In genomic region chr6:6604566-6604965, GRCh38 we compare ENCODE assay signal across 27 cellular contexts. TPM values are rescaled to one million over a fixed set of nuclear protein-coding genes. Genes with fewer than 3 reads are reported as not detected.
A peak's percentile ranks its signal among the peaks of the same experiment; 100 is the strongest.
DNase-seq lines count a peak whose midpoint lies in the region; ATAC-seq and TF ChIP-seq lines count a peak whose summit lies in the region.
"Had no signal": no experiment of that assay in that cellular context is flagged by ENCODE, and none has a peak within 500 bp of the region (broad histone marks: within the 10 kb centered on the region; RNA-seq: fewer than 3 reads in every experiment).

No MANE protein-coding gene starts in this region.

- H3K27ac ChIP-seq in WERI-Rb-1 (no peak overlapping the region), coronary artery (no peak overlapping the region)
- H3K27ac ChIP-seq: RWPE1, SK-N-MC had no signal

- CTCF ChIA-PET in activated naive CD4-positive, alpha-beta T cell treated with anti-CD3 and anti-CD28 coated beads, Interleukin-2, amount 10 ng/mL, durations not matched to agents 7 days and 5 days (lab: Charles Lee), result interaction anchor here (0.7 kb wide), 1 partner anchor 23 kb away, joined by 3 read pairs; no protein-coding TSS in a partner anchor
- CTCF ChIA-PET in activated naive CD4-positive, alpha-beta T cell treated with anti-CD3 and anti-CD28 coated beads for 36 hours (lab: Charles Lee), result interaction anchor here (1.0 to 1.7 kb wide), 3 partner anchors 9 to 92 kb away, joined by 3 to 4 read pairs (median 3); no protein-coding TSS in a partner anchor

- no peaks in the 10 kb centered on the region for H3K36me3 ChIP-seq in WERI-Rb-1

- peaks cover 77% of the 10 kb centered on the region for H3K36me3 Mint-ChIP-seq in activated naive CD4-positive, alpha-beta T cell treated with anti-CD3 and anti-CD28 coated beads, Interleukin-2, amount 10 ng/mL, durations not matched to agents 7 days and 5 days
- H3K36me3 Mint-ChIP-seq in activated naive CD4-positive, alpha-beta T cell treated with anti-CD3 and anti-CD28 coated beads for 36 hours (ENCODE audit: low read depth), result peaks cover 3% of the 10 kb centered on the region
- peaks cover 21% of the 10 kb centered on the region for H3K36me3 Mint-ChIP-seq in IgD-negative memory B cell
- H3K36me3 Mint-ChIP-seq in stimulated activated naive B cell treated with anti-CD40 and anti-IgM and Interleukin-4, amounts not matched to agents 10 μg/mL and 1 μg/mL and 100 μg/mL, for 72 hours, result peaks cover 31 to 42% of the 10 kb centered on the region in 2 donors
- H3K36me3 Mint-ChIP-seq: CD4-positive, alpha-beta memory T cell had no signal

- no peak overlapping the region for H3K4me3 ChIP-seq in NB4 (ENCODE audit: low read depth, low read length)
- no peak overlapping the region for H3K4me3 ChIP-seq in WERI-Rb-1 (ENCODE audit: low read depth, low read length)
- no peak overlapping the region for H3K4me3 ChIP-seq in coronary artery
- H3K4me3 ChIP-seq: GM12878, SK-N-MC had no signal

- H3K9me3 Mint-ChIP-seq in activated naive CD4-positive, alpha-beta T cell treated with anti-CD3 and anti-CD28 coated beads, Interleukin-2, amount 10 ng/mL, durations not matched to agents 7 days and 5 days, result peaks cover 33% of the 10 kb centered on the region
- H3K9me3 Mint-ChIP-seq in activated naive CD4-positive, alpha-beta T cell treated with anti-CD3 and anti-CD28 coated beads for 36 hours, result peaks cover 8% of the 10 kb centered on the region
- H3K9me3 Mint-ChIP-seq in IgD-negative memory B cell, result no peaks in the 10 kb centered on the region
- H3K9me3 Mint-ChIP-seq in stimulated activated naive B cell treated with anti-CD40 and anti-IgM and Interleukin-4, amounts not matched to agents 10 μg/mL and 1 μg/mL and 100 μg/mL, for 72 hours, result peaks cover 0 to 1% of the 10 kb centered on the region in 2 donors

- intact Hi-C loops in activated naive CD4-positive, alpha-beta T cell treated with anti-CD3 and anti-CD28 coated beads for 36 hours (cut with micrococcal nuclease), result no loop called here

- TF ChIP-seq POLR2A in NB4 (IDR thresholded peaks at IDR 0.05; ENCODE audit: extremely low read depth, insufficient read length), result no peak

- no peak overlapping the region for H3K4me3 Mint-ChIP-seq in activated naive CD4-positive, alpha-beta T cell treated with anti-CD3 and anti-CD28 coated beads, Interleukin-2, amount 10 ng/mL, durations not matched to agents 7 days and 5 days
- H3K4me3 Mint-ChIP-seq in activated naive CD4-positive, alpha-beta T cell treated with anti-CD3 and anti-CD28 coated beads for 36 hours, result no peak overlapping the region
- H3K4me3 Mint-ChIP-seq in IgD-negative memory B cell, result peak overlapping the region in 2 of 4 donors; percentile 44 to 52
- no peak overlapping the region for H3K4me3 Mint-ChIP-seq in stimulated activated naive B cell treated with anti-CD40 and anti-IgM and Interleukin-4, amounts not matched to agents 10 μg/mL and 1 μg/mL and 100 μg/mL, for 72 hours
- H3K4me3 Mint-ChIP-seq: CD4-positive, alpha-beta memory T cell had no signal

- H3K4me1 Mint-ChIP-seq in activated naive CD4-positive, alpha-beta T cell treated with anti-CD3 and anti-CD28 coated beads, Interleukin-2, amount 10 ng/mL, durations not matched to agents 7 days and 5 days, result peaks cover 60% of the 10 kb centered on the region
- peaks cover 14% of the 10 kb centered on the region for H3K4me1 Mint-ChIP-seq in activated naive CD4-positive, alpha-beta T cell treated with anti-CD3 and anti-CD28 coated beads for 36 hours (ENCODE audit: low read depth)
- H3K4me1 Mint-ChIP-seq in IgD-negative memory B cell, result peaks cover 24 to 40% (median 37%) of the 10 kb centered on the region in 3 donors
- peaks cover 17 to 55% of the 10 kb centered on the region in 2 donors for H3K4me1 Mint-ChIP-seq in stimulated activated naive B cell treated with anti-CD40 and anti-IgM and Interleukin-4, amounts not matched to agents 10 μg/mL and 1 μg/mL and 100 μg/mL, for 72 hours

- peak overlapping the region; percentile 67 for H3K27ac Mint-ChIP-seq in activated naive CD4-positive, alpha-beta T cell treated with anti-CD3 and anti-CD28 coated beads, Interleukin-2, amount 10 ng/mL, durations not matched to agents 7 days and 5 days
- no peak overlapping the region for H3K27ac Mint-ChIP-seq in activated naive CD4-positive, alpha-beta T cell treated with anti-CD3 and anti-CD28 coated beads for 36 hours
- peak overlapping the region in 2 of 3 donors; percentile 5 to 53 for H3K27ac Mint-ChIP-seq in IgD-negative memory B cell
- peak overlapping the region; percentile 25 for H3K27ac Mint-ChIP-seq in stimulated activated naive B cell treated with anti-CD40 and anti-IgM and Interleukin-4, amounts not matched to agents 10 μg/mL and 1 μg/mL and 100 μg/mL, for 72 hours

- no peaks in the 10 kb centered on the region for H3K9me3 ChIP-seq in WERI-Rb-1 (ENCODE audit: severe bottlenecking)

- ATAC-seq in stimulated activated naive B cell treated with anti-CD40 and anti-IgM and Interleukin-4, amounts not matched to agents 10 μg/mL and 1 μg/mL and 100 μg/mL, for 72 hours (replicated peaks), result no peak
- ATAC-seq: GM12878, Panc1 had no signal

- H3K27me3 ChIP-seq in WERI-Rb-1 (ENCODE audit: insufficient read depth, low read depth, severe bottlenecking), result no peaks in the 10 kb centered on the region

- no peaks in the 10 kb centered on the region for H3K27me3 Mint-ChIP-seq in activated naive CD4-positive, alpha-beta T cell treated with anti-CD3 and anti-CD28 coated beads, Interleukin-2, amount 10 ng/mL, durations not matched to agents 7 days and 5 days
- H3K27me3 Mint-ChIP-seq in activated naive CD4-positive, alpha-beta T cell treated with anti-CD3 and anti-CD28 coated beads for 36 hours (ENCODE audit: low read depth), result no peaks in the 10 kb centered on the region
- no peaks in the 10 kb centered on the region for H3K27me3 Mint-ChIP-seq in IgD-negative memory B cell
- no peaks in the 10 kb centered on the region for H3K27me3 Mint-ChIP-seq in stimulated activated naive B cell treated with anti-CD40 and anti-IgM and Interleukin-4, amounts not matched to agents 10 μg/mL and 1 μg/mL and 100 μg/mL, for 72 hours

- TF ChIP-seq CTCF in NB4 (IDR thresholded peaks at IDR 0.05; ENCODE audit: low read depth, low read length) (no peak), WERI-Rb-1 (IDR thresholded peaks at IDR 0.05; ENCODE audit: low read depth, low read length) (no peak), coronary artery (IDR thresholded peaks at IDR 0.05) (no peak)

- DNase-seq in activated naive CD4-positive, alpha-beta T cell treated with anti-CD3 and anti-CD28 coated beads, Interleukin-2, amount 10 ng/mL, durations not matched to agents 7 days and 5 days, result no peak
- DNase-seq in activated naive CD4-positive, alpha-beta T cell treated with anti-CD3 and anti-CD28 coated beads for 36 hours, result no peak
- DNase-seq in NB4 (ENCODE audit: low read depth), result peak; percentile 51
- DNase-seq in stimulated activated naive B cell treated with anti-CD40 and anti-IgM and Interleukin-4, amounts not matched to agents 10 μg/mL and 1 μg/mL and 100 μg/mL, for 72 hours, result no peak
- DNase-seq in 8988T, result no peak
- DNase-seq in WERI-Rb-1, result no peak
- no peak for DNase-seq in coronary artery (ENCODE audit: low spot score)
- DNase-seq: C1 segment of cervical spinal cord; CD4-positive, alpha-beta memory T cell; COR-L47; DMS53; HCEC 1CT; IMR-90; NCI-H1417; NCI-H1694 treated with DMSO at 0.1 percent for 48 hours; NCI-H2081; NCI-H2227 treated with DMSO at 0.1 percent for 48 hours; NCI-H69; SHP77 had no signal

RNA-seq across cellular contexts. Expression of gene LY86, which starts 16.0 kb away (rescaled TPM):
- 1 to 10 TPM; 1.8 to 2.0 TPM for total RNA-seq in activated naive CD4-positive, alpha-beta T cell treated with anti-CD3 and anti-CD28 coated beads for 36 hours
- polyA plus RNA-seq in IgD-negative memory B cell, result 394 TPM
- total RNA-seq: A172, H1, IMR-90, NCI-H460 had no signal
- polyA plus RNA-seq: H1, IMR-90 had no signal
